7 cellular contexts compared by ENCODE assay signal in genomic region chr1:205905095-205905494, GRCh38. TPM values are rescaled to one million over a fixed set of nuclear protein-coding genes. Genes with fewer than 3 reads are reported as not detected.
"Had no signal": no experiment of that assay in that cellular context is flagged by ENCODE, and none has a peak within 500 bp of the region (broad histone marks: within the 10 kb centered on the region; RNA-seq: fewer than 3 reads in every experiment).

No MANE protein-coding gene starts in this region.

RNA-seq across cellular contexts. Expression of gene SLC26A9, which starts 38.2 kb away (rescaled TPM):
- total RNA-seq: GM23248, GM23338, H1, H4, H7, H9, HFFc6 had no signal
- polyA plus RNA-seq: GM23248, GM23338, H1 had no signal

RNA-seq across cellular contexts. Expression of gene PM20D1, which starts 55.2 kb away (rescaled TPM):
- total RNA-seq: H1, H4, H7, H9, HFFc6 had no signal
- polyA plus RNA-seq: GM23338 had no signal
